ENCODE assay signal across 25 cellular contexts in genomic region chr3:120218981-120219380, GRCh38.
"Had no signal": no experiment of that assay in that cellular context is flagged by ENCODE, and none has a peak within 500 bp of the region (broad histone marks: within the 10 kb centered on the region; RNA-seq: fewer than 3 reads in every experiment).

No MANE protein-coding gene starts in this region.

- H3K27me3 Mint-ChIP-seq: dendritic cell treated with granulocyte-macrophage colony-stimulating factor and Interleukin-4, amounts not matched to agents 40 ng/mL and 50 ng/mL, for 4 days; progenitor cell of endocrine pancreas; type B pancreatic cell had no signal

- H3K36me3 Mint-ChIP-seq: naive B cell, type B pancreatic cell had no signal

- H3K27ac Mint-ChIP-seq: dendritic cell treated with granulocyte-macrophage colony-stimulating factor and Interleukin-4, amounts not matched to agents 40 ng/mL and 50 ng/mL, for 4 days; effector memory CD8-positive, alpha-beta T cell; naive B cell; nephron; progenitor cell of endocrine pancreas; type B pancreatic cell had no signal

- H3K4me2 ChIP-seq: hepatocyte had no signal

- H3K36me3 ChIP-seq: esophagus squamous epithelium, left ventricle myocardium inferior, pancreas, suprapubic skin, thyroid gland, vagina had no signal

- H2AFZ ChIP-seq: hepatocyte had no signal

- H3K9me3 ChIP-seq: pancreas, suprapubic skin, thyroid gland, vagina had no signal

- H3K4me1 Mint-ChIP-seq: naive B cell had no signal

- H3K4me3 Mint-ChIP-seq: dendritic cell treated with granulocyte-macrophage colony-stimulating factor and Interleukin-4, amounts not matched to agents 40 ng/mL and 50 ng/mL, for 4 days; effector memory CD8-positive, alpha-beta T cell; naive B cell; nephron; type B pancreatic cell had no signal

- ATAC-seq: effector memory CD8-positive, alpha-beta T cell; left cardiac atrium; pancreas; right cardiac atrium; stimulated activated naive CD8-positive, alpha-beta T cell treated with anti-CD3 and anti-CD28 coated beads, Interleukin-15, Interleukin-2, amounts not matched to agents 100 U/mL and 50 U/mL, for 24 hours had no signal

- H3K4me3 ChIP-seq: esophagus squamous epithelium, hepatocyte, left ventricle myocardium inferior, lung, pancreas, suprapubic skin, thyroid gland, vagina had no signal

- H3K27ac ChIP-seq: esophagus squamous epithelium, hepatocyte, left ventricle myocardium inferior, pancreas, suprapubic skin, thyroid gland, vagina had no signal

- DNase-seq: effector memory CD8-positive, alpha-beta T cell; esophagus squamous epithelium; foreskin melanocyte; head of caudate nucleus; kidney; left cardiac atrium; left ventricle myocardium inferior; mesendoderm; naive B cell; occipital lobe; pancreas; right cardiac atrium; small intestine; stimulated activated CD4-positive, alpha-beta T cell treated with anti-CD3 and anti-CD28 coated beads, Interleukin-12 subunit alpha, Interleukin-12 subunit beta, amount 100 ng/mL, for 4 hours; stimulated activated CD4-positive, alpha-beta T cell treated with anti-CD3 and anti-CD28 coated beads, Interleukin-2, amount 100 ng/mL, for 48 hours; stimulated activated naive CD8-positive, alpha-beta T cell treated with anti-CD3 and anti-CD28 coated beads, Interleukin-15, Interleukin-2, amounts not matched to agents 100 U/mL and 50 U/mL, for 24 hours; thyroid gland had no signal

- H3K9me3 Mint-ChIP-seq: dendritic cell treated with granulocyte-macrophage colony-stimulating factor and Interleukin-4, amounts not matched to agents 40 ng/mL and 50 ng/mL, for 4 days; effector memory CD8-positive, alpha-beta T cell; nephron; type B pancreatic cell had no signal

- H3K4me1 ChIP-seq: esophagus squamous epithelium, left ventricle myocardium inferior, pancreas, thyroid gland had no signal

- H3K79me2 ChIP-seq: hepatocyte had no signal

- H3K27me3 ChIP-seq: esophagus squamous epithelium, hepatocyte, pancreas, suprapubic skin, thyroid gland, vagina had no signal
